ENCODE assay signal across 1 cellular context in the genomic region with DNA sequence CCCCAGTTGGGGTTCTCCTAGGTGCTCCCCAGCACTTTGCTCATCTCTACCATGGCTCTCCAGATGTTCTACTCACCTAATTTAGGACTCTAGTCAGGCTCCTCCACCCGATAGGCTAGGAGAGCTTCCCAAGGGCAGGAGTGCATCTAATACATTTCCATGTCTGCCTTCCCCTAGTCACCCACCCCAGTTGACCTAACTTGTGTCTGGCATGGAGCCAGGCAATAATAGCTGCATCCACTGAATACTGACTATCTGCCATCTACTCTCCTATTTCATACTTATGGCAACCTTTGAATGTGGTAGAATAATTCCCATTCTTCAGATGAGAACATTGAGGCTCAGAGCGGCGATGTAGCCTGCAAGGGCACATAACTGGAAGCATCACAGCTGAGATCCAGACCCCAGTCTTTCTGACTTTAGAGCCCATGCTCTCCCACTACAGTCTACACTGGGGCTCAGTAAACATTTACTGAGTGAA.
A peak's percentile ranks its signal among the peaks of the same experiment; 100 is the strongest.
TF ChIP-seq lines count a peak whose summit lies in the region.

No MANE protein-coding gene starts in this region.

TF ChIP-seq in K562, 482 proteins besides CTCF, POLR2A, EP300 and RAD21 (continued from another document):
- no peak for TF ChIP-seq KHSRP (IDR thresholded peaks at IDR 0.05)
- no peak for TF ChIP-seq BCL6 (CRISPR knock-in tag; IDR thresholded peaks at IDR 0.05)
- no peak for TF ChIP-seq TEAD2 (tag; IDR thresholded peaks at IDR 0.05)
- no peak for TF ChIP-seq ZNF146 (CRISPR knock-in tag; IDR thresholded peaks at IDR 0.05; ENCODE audit: unreplicated experiment)
- no peak for TF ChIP-seq SAP30 (IDR thresholded peaks at IDR 0.05; ENCODE audit: borderline replicate concordance, insufficient read depth, low read depth, low read length, poor library complexity, severe bottlenecking)
- TF ChIP-seq BCOR (IDR thresholded peaks at IDR 0.05) = peak; percentile 80
- TF ChIP-seq ATF1 (CRISPR knock-in tag; IDR thresholded peaks at IDR 0.05) = no peak
- TF ChIP-seq ATF1 (tag; IDR thresholded peaks at IDR 0.05) = no peak
- TF ChIP-seq ZNF408 (CRISPR knock-in tag; IDR thresholded peaks at IDR 0.05; ENCODE audit: low read depth) = no peak
- TF ChIP-seq, protein P1, sequence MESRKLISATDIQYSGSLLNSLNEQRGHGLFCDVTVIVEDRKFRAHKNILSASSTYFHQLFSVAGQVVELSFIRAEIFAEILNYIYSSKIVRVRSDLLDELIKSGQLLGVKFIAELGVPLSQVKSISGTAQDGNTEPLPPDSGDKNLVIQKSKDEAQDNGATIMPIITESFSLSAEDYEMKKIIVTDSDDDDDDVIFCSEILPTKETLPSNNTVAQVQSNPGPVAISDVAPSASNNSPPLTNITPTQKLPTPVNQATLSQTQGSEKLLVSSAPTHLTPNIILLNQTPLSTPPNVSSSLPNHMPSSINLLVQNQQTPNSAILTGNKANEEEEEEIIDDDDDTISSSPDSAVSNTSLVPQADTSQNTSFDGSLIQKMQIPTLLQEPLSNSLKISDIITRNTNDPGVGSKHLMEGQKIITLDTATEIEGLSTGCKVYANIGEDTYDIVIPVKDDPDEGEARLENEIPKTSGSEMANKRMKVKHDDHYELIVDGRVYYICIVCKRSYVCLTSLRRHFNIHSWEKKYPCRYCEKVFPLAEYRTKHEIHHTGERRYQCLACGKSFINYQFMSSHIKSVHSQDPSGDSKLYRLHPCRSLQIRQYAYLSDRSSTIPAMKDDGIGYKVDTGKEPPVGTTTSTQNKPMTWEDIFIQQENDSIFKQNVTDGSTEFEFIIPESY (CRISPR knock-in tag; IDR thresholded peaks at IDR 0.05) = no peak
